Comparison of ENCODE assay signal across 1 cellular context in the genomic region with DNA sequence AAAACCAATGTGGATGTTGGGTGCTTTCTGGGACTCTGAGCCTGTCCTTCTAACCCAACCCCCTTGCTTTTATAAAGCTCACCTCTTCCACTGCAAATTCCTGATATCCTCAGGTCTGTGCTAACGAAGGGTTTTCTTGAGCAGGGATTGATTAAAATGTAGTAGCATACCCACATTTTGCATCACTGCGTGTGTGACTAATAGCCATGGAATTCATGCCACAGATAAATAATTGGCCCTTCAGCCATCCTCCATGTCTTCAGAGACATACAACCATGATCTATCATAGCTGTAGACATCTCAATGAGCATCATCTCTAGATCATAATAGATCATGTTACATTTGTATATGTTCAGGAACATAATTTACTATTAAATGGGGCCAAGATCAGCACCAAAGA.
TF ChIP-seq lines count a peak whose summit lies in the region.

No MANE protein-coding gene starts in this region.

TF ChIP-seq in WTC11, 78 proteins besides CTCF, POLR2A, EP300 and RAD21 (continued from another document):
- TF ChIP-seq FOXP4 (CRISPR knock-in tag; IDR thresholded peaks at IDR 0.05): no peak
